Comparison of ENCODE assay signal across 1 cellular context in the genomic region with DNA sequence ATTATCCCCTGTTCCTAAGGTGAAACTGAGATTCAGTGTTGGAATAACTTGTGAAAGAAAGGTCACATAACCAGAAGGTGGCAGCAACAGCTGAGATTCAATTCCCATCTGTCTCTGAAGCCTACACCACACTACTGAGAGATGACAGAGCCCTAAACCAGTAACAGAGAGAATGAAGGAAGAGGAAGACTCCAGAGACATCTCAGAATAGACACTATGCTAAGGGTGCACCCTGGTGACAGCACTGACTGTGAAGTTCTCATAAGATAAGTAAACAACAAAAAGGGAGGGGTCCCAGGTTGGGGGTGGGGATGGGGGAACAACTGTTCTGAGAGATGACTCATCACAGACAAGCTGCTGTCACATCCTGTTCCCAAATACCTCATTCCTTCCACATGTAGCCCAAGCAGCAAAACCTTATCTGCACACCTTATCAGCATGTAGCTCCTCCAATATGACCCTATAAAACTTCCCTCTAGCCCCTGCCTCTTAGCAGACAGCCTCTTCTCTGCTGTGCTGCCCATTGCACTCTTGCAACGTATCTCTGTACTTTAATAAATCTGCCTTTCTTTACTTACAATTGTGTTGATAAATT.
A peak's percentile ranks its signal among the peaks of the same experiment; 100 is the strongest.
TF ChIP-seq lines count a peak whose summit lies in the region.

No MANE protein-coding gene starts in this region.

TF ChIP-seq in K562, 482 proteins besides CTCF, POLR2A, EP300 and RAD21 (continues in another document):
- TF ChIP-seq MYBL2 (IDR thresholded peaks at IDR 0.05; ENCODE audit: low read depth) (no peak), MYBL2 (CRISPR knock-in tag; IDR thresholded peaks at IDR 0.05; ENCODE audit: borderline replicate concordance) (no peak), CBFA2T2 (conservative IDR thresholded peaks at IDR 0.05) (0 out of 2 replicates have a peak, but pooled peaks have one; percentile 3), CREM (IDR thresholded peaks at IDR 0.05; ENCODE audit: low read depth) (no peak), XRCC5 (IDR thresholded peaks at IDR 0.05; ENCODE audit: low read depth, low read length) (no peak), ZNF717 (CRISPR knock-in tag; IDR thresholded peaks at IDR 0.05) (no peak), BCOR (IDR thresholded peaks at IDR 0.05) (no peak), RBM17 (IDR thresholded peaks at IDR 0.05; ENCODE audit: borderline replicate concordance, low read depth, low read length) (no peak), PTTG1 (tag; IDR thresholded peaks at IDR 0.05; ENCODE audit: low read depth) (no peak), HDAC2 (IDR thresholded peaks at IDR 0.05) (no peak), CXXC5 (CRISPR knock-in tag; IDR thresholded peaks at IDR 0.05) (no peak), ATF7 (IDR thresholded peaks at IDR 0.05) (peak; percentile 45; the same call in 1 of the 2 replicates), NFATC3 (IDR thresholded peaks at IDR 0.05) (no peak), ZNF699 (CRISPR knock-in tag; IDR thresholded peaks at IDR 0.05; ENCODE audit: insufficient replicate concordance) (no peak), JUND (IDR thresholded peaks at IDR 0.05; ENCODE audit: borderline replicate concordance, low read depth, low read length) (peak; percentile 94), JUND (tag; IDR thresholded peaks at IDR 0.05; ENCODE audit: borderline replicate concordance, low read depth, low read length) (peak; percentile 88; the same call in 2 of the 3 replicates), HLTF (IDR thresholded peaks at IDR 0.05) (peak; percentile 67; the same call in 1 of the 2 replicates), YBX1 (IDR thresholded peaks at IDR 0.05) (no peak), MCM2 (IDR thresholded peaks at IDR 0.05; ENCODE audit: low read depth) (no peak), ZBTB8A (IDR thresholded peaks at IDR 0.05; ENCODE audit: partially characterized antibody) (no peak), TAF9B (IDR thresholded peaks at IDR 0.05; ENCODE audit: partially characterized antibody) (no peak), CBFA2T3 (IDR thresholded peaks at IDR 0.05) (no peak), FOXA1 (IDR thresholded peaks at IDR 0.05; ENCODE audit: borderline replicate concordance) (no peak)
- TF ChIP-seq, protein P1, sequence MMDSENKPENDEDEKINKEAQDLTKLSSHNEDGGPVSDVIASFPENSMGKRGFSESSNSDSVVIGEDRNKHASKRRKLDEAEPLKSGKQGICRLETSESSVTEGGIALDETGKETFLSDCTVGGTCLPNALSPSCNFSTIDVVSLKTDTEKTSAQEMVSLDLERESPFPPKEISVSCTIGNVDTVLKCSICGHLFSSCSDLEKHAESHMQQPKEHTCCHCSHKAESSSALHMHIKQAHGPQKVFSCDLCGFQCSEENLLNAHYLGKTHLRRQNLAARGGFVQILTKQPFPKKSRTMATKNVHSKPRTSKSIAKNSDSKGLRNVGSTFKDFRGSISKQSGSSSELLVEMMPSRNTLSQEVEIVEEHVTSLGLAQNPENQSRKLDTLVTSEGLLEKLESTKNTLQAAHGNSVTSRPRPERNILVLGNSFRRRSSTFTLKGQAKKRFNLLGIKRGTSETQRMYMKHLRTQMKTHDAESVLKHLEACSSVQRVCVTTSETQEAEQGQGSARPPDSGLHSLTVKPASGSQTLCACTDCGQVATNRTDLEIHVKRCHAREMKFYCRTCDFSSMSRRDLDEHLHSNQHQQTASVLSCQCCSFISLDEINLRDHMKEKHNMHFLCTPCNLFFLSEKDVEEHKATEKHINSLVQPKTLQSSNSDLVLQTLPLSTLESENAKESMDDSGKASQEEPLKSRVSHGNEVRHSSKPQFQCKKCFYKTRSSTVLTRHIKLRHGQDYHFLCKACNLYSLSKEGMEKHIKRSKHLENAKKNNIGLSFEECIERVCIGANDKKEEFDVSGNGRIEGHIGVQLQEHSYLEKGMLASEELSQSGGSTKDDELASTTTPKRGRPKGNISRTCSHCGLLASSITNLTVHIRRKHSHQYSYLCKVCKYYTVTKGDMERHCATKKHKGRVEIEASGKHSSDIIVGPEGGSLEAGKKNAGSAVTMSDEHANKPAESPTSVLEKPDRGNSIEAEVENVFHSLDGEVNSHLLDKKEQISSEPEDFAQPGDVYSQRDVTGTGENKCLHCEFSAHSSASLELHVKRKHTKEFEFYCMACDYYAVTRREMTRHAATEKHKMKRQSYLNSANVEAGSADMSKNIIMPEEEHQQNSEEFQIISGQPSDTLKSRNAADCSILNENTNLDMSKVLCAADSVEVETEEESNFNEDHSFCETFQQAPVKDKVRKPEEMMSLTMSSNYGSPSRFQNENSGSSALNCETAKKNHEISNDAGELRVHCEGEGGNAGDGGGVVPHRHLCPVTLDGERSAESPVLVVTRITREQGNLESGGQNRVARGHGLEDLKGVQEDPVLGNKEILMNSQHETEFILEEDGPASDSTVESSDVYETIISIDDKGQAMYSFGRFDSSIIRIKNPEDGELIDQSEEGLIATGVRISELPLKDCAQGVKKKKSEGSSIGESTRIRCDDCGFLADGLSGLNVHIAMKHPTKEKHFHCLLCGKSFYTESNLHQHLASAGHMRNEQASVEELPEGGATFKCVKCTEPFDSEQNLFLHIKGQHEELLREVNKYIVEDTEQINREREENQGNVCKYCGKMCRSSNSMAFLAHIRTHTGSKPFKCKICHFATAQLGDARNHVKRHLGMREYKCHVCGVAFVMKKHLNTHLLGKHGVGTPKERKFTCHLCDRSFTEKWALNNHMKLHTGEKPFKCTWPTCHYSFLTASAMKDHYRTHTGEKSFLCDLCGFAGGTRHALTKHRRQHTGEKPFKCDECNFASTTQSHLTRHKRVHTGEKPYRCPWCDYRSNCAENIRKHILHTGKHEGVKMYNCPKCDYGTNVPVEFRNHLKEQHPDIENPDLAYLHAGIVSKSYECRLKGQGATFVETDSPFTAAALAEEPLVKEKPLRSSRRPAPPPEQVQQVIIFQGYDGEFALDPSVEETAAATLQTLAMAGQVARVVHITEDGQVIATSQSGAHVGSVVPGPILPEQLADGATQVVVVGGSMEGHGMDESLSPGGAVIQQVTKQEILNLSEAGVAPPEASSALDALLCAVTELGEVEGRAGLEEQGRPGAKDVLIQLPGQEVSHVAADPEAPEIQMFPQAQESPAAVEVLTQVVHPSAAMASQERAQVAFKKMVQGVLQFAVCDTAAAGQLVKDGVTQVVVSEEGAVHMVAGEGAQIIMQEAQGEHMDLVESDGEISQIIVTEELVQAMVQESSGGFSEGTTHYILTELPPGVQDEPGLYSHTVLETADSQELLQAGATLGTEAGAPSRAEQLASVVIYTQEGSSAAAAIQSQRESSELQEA (IDR thresholded peaks at IDR 0.05; ENCODE audit: low read depth) = no peak
- TF ChIP-seq, protein P2, sequence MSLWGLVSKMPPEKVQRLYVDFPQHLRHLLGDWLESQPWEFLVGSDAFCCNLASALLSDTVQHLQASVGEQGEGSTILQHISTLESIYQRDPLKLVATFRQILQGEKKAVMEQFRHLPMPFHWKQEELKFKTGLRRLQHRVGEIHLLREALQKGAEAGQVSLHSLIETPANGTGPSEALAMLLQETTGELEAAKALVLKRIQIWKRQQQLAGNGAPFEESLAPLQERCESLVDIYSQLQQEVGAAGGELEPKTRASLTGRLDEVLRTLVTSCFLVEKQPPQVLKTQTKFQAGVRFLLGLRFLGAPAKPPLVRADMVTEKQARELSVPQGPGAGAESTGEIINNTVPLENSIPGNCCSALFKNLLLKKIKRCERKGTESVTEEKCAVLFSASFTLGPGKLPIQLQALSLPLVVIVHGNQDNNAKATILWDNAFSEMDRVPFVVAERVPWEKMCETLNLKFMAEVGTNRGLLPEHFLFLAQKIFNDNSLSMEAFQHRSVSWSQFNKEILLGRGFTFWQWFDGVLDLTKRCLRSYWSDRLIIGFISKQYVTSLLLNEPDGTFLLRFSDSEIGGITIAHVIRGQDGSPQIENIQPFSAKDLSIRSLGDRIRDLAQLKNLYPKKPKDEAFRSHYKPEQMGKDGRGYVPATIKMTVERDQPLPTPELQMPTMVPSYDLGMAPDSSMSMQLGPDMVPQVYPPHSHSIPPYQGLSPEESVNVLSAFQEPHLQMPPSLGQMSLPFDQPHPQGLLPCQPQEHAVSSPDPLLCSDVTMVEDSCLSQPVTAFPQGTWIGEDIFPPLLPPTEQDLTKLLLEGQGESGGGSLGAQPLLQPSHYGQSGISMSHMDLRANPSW (CRISPR knock-in tag; IDR thresholded peaks at IDR 0.05) = no peak
- TF ChIP-seq, protein P3, sequence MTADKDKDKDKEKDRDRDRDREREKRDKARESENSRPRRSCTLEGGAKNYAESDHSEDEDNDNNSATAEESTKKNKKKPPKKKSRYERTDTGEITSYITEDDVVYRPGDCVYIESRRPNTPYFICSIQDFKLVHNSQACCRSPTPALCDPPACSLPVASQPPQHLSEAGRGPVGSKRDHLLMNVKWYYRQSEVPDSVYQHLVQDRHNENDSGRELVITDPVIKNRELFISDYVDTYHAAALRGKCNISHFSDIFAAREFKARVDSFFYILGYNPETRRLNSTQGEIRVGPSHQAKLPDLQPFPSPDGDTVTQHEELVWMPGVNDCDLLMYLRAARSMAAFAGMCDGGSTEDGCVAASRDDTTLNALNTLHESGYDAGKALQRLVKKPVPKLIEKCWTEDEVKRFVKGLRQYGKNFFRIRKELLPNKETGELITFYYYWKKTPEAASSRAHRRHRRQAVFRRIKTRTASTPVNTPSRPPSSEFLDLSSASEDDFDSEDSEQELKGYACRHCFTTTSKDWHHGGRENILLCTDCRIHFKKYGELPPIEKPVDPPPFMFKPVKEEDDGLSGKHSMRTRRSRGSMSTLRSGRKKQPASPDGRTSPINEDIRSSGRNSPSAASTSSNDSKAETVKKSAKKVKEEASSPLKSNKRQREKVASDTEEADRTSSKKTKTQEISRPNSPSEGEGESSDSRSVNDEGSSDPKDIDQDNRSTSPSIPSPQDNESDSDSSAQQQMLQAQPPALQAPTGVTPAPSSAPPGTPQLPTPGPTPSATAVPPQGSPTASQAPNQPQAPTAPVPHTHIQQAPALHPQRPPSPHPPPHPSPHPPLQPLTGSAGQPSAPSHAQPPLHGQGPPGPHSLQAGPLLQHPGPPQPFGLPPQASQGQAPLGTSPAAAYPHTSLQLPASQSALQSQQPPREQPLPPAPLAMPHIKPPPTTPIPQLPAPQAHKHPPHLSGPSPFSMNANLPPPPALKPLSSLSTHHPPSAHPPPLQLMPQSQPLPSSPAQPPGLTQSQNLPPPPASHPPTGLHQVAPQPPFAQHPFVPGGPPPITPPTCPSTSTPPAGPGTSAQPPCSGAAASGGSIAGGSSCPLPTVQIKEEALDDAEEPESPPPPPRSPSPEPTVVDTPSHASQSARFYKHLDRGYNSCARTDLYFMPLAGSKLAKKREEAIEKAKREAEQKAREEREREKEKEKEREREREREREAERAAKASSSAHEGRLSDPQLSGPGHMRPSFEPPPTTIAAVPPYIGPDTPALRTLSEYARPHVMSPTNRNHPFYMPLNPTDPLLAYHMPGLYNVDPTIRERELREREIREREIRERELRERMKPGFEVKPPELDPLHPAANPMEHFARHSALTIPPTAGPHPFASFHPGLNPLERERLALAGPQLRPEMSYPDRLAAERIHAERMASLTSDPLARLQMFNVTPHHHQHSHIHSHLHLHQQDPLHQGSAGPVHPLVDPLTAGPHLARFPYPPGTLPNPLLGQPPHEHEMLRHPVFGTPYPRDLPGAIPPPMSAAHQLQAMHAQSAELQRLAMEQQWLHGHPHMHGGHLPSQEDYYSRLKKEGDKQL (CRISPR knock-in tag; IDR thresholded peaks at IDR 0.05; ENCODE audit: borderline replicate concordance) = no peak
- TF ChIP-seq, protein P4, sequence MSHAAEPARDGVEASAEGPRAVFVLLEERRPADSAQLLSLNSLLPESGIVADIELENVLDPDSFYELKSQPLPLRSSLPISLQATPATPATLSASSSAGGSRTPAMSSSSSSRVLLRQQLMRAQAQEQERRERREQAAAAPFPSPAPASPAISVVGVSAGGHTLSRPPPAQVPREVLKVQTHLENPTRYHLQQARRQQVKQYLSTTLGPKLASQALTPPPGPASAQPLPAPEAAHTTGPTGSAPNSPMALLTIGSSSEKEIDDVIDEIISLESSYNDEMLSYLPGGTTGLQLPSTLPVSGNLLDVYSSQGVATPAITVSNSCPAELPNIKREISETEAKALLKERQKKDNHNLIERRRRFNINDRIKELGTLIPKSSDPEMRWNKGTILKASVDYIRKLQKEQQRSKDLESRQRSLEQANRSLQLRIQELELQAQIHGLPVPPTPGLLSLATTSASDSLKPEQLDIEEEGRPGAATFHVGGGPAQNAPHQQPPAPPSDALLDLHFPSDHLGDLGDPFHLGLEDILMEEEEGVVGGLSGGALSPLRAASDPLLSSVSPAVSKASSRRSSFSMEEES (CRISPR knock-in tag; IDR thresholded peaks at IDR 0.05) = no peak
- TF ChIP-seq, protein P5, sequence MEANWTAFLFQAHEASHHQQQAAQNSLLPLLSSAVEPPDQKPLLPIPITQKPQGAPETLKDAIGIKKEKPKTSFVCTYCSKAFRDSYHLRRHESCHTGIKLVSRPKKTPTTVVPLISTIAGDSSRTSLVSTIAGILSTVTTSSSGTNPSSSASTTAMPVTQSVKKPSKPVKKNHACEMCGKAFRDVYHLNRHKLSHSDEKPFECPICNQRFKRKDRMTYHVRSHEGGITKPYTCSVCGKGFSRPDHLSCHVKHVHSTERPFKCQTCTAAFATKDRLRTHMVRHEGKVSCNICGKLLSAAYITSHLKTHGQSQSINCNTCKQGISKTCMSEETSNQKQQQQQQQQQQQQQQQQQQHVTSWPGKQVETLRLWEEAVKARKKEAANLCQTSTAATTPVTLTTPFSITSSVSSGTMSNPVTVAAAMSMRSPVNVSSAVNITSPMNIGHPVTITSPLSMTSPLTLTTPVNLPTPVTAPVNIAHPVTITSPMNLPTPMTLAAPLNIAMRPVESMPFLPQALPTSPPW (CRISPR knock-in tag; IDR thresholded peaks at IDR 0.05) = peak; percentile 69
- TF ChIP-seq, protein P6, sequence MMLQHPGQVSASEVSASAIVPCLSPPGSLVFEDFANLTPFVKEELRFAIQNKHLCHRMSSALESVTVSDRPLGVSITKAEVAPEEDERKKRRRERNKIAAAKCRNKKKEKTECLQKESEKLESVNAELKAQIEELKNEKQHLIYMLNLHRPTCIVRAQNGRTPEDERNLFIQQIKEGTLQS (IDR thresholded peaks at IDR 0.05) = peak; percentile 89
- TF ChIP-seq, protein P6 (CRISPR knock-in tag; conservative IDR thresholded peaks at IDR 0.05) = no peak
- TF ChIP-seq, protein P7, sequence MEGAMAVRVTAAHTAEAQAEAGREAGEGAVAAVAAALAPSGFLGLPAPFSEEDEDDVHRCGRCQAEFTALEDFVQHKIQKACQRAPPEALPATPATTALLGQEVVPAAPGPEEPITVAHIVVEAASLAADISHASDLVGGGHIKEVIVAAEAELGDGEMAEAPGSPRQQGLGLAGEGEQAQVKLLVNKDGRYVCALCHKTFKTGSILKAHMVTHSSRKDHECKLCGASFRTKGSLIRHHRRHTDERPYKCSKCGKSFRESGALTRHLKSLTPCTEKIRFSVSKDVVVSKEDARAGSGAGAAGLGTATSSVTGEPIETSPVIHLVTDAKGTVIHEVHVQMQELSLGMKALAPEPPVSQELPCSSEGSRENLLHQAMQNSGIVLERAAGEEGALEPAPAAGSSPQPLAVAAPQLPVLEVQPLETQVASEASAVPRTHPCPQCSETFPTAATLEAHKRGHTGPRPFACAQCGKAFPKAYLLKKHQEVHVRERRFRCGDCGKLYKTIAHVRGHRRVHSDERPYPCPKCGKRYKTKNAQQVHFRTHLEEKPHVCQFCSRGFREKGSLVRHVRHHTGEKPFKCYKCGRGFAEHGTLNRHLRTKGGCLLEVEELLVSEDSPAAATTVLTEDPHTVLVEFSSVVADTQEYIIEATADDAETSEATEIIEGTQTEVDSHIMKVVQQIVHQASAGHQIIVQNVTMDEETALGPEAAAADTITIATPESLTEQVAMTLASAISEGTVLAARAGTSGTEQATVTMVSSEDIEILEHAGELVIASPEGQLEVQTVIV (CRISPR knock-in tag; IDR thresholded peaks at IDR 0.05; ENCODE audit: borderline replicate concordance) = no peak
